In genomic region chr2:39851691-39852110, GRCh38 we compare ENCODE assay signal across 9 cellular contexts.
DNase-seq lines count a peak whose midpoint lies in the region; ATAC-seq and TF ChIP-seq lines count a peak whose summit lies in the region.
"Had no signal": no experiment of that assay in that cellular context is flagged by ENCODE, and none has a peak within 500 bp of the region (broad histone marks: within the 10 kb centered on the region; RNA-seq: fewer than 3 reads in every experiment).

No MANE protein-coding gene starts in this region.

- peaks cover 10% of the 10 kb centered on the region; the same call in 1 of the 2 replicates for H3F3A ChIP-seq in GM23248 (ENCODE audit: insufficient read depth)

- TF ChIP-seq POLR2A in lower leg skin (IDR thresholded peaks at IDR 0.05), result no peak

- POLR2A ChIA-PET in CD4-positive, alpha-beta memory T cell (lab: Charles Lee; ENCODE audit: partially characterized antibody), result no interaction called here

- intact Hi-C loops in lower leg skin (cut with DNase I; ENCODE audit: low total_unique reads), result no loop called here
- intact Hi-C loops in CD4-positive, alpha-beta memory T cell (cut with micrococcal nuclease), result no loop called here

- H3K27me3 ChIP-seq in GM23248 (replicated peaks; ENCODE audit: insufficient read depth), result 0 out of 2 replicates have a peak, but pooled peaks cover 6% of the 10 kb centered on the region
- no peaks in the 10 kb centered on the region for H3K27me3 ChIP-seq in CD4-positive, alpha-beta memory T cell (ENCODE audit: insufficient read depth, low read length)
- H3K27me3 ChIP-seq: heart left ventricle had no signal

- H3K27ac Mint-ChIP-seq in natural killer cell treated with Interleukin-12 subunit alpha and Interleukin-12 subunit beta and Interleukin-15 and Interleukin-18, amount 100 ng/mL, for 72 hours, result no peak overlapping the region
- no peak overlapping the region for H3K27ac Mint-ChIP-seq in CD4-positive, alpha-beta memory T cell

- peak overlapping the region; percentile 71 for H3K4me2 ChIP-seq in GM23248 (ENCODE audit: unreplicated experiment)

- CTCF ChIA-PET in CD4-positive, alpha-beta memory T cell (lab: Charles Lee; ENCODE audit: partially characterized antibody), result no interaction called here

- ATAC-seq in GM18499 (IDR thresholded peaks at IDR 0.05; ENCODE audit: insufficient read depth, unreplicated experiment), result peak; percentile 86
- ATAC-seq in natural killer cell treated with Interleukin-12 subunit alpha and Interleukin-12 subunit beta and Interleukin-15 and Interleukin-18, amount 100 ng/mL, for 72 hours, result no peak

- H3K36me3 Mint-ChIP-seq in natural killer cell treated with Interleukin-12 subunit alpha and Interleukin-12 subunit beta and Interleukin-15 and Interleukin-18, amount 100 ng/mL, for 72 hours, result no peaks in the 10 kb centered on the region
- H3K36me3 Mint-ChIP-seq in CD4-positive, alpha-beta memory T cell, result no peaks in the 10 kb centered on the region

- 2 to 9% methylated on average over 2 of the region's 2 CpGs for WGBS in GM23248 (ENCODE audit: low coverage in 1 of 2, low lambda C conversion rate in 2 of 2, missing lambda C conversion rate in 2 of 2), 2 experiments
- 10 to 16% methylated on average over 2 of the region's 2 CpGs for WGBS in lower leg skin, 2 donors

- H2AFZ ChIP-seq in GM23248, result peak overlapping the region; percentile 41

- DNase-seq in GM23248 (peak; percentile 42), NAMALWA (ENCODE audit: low spot score) (peak; percentile 75), iPS-NIHi11 (ENCODE audit: low spot score) (peak; percentile 37), lower leg skin (ENCODE audit: low spot score in 2 of 2) (no peak), NCI-H774 (lab: John Stamatoyannopoulos, UW) (no peak)
- DNase-seq in natural killer cell treated with Interleukin-12 subunit alpha and Interleukin-12 subunit beta and Interleukin-15 and Interleukin-18, amount 100 ng/mL, for 72 hours (ENCODE audit: low spot score), result no peak
- no peak for DNase-seq in CD4-positive, alpha-beta memory T cell

- H3K4me1 ChIP-seq in GM23248 (ENCODE audit: insufficient read depth), result peaks cover 15% of the 10 kb centered on the region
- H3K4me1 ChIP-seq in CD4-positive, alpha-beta memory T cell (ENCODE audit: insufficient read depth, low read length), result no peaks in the 10 kb centered on the region

- H3K36me3 ChIP-seq in GM23248 (ENCODE audit: low read depth), result no peaks in the 10 kb centered on the region
- no peaks in the 10 kb centered on the region for H3K36me3 ChIP-seq in CD4-positive, alpha-beta memory T cell (ENCODE audit: insufficient read depth, low read length)
- H3K36me3 ChIP-seq: heart left ventricle had no signal

- H3K4me1 Mint-ChIP-seq in natural killer cell treated with Interleukin-12 subunit alpha and Interleukin-12 subunit beta and Interleukin-15 and Interleukin-18, amount 100 ng/mL, for 72 hours (ENCODE audit: low read depth in 2 of 2), result peaks cover 6 to 9% of the 10 kb centered on the region in 2 donors
- H3K4me1 Mint-ChIP-seq in CD4-positive, alpha-beta memory T cell, result no peaks in the 10 kb centered on the region

- H3K79me2 ChIP-seq in GM23248 (ENCODE audit: insufficient read depth), result no peaks in the 10 kb centered on the region

- in situ Hi-C loops in GM23248 (cut with MboI), result no loop called here

- H3K9ac ChIP-seq in GM23248, result no peak overlapping the region

- TF ChIP-seq CTCF in lower leg skin (IDR thresholded peaks at IDR 0.05), result no peak

- H3K9me2 ChIP-seq in GM23248 (ENCODE audit: insufficient read depth), result no peaks in the 10 kb centered on the region

- H3K27ac ChIP-seq in GM23248, result no peak overlapping the region
- H3K27ac ChIP-seq in CD4-positive, alpha-beta memory T cell (ENCODE audit: low read depth, low read length), result no peak overlapping the region
- H3K27ac ChIP-seq: heart left ventricle had no signal

- H3K9me3 Mint-ChIP-seq in natural killer cell treated with Interleukin-12 subunit alpha and Interleukin-12 subunit beta and Interleukin-15 and Interleukin-18, amount 100 ng/mL, for 72 hours, result no peaks in the 10 kb centered on the region
- no peaks in the 10 kb centered on the region for H3K9me3 Mint-ChIP-seq in CD4-positive, alpha-beta memory T cell

- no peaks in the 10 kb centered on the region for H4K20me1 ChIP-seq in GM23248 (ENCODE audit: insufficient read depth)

- peaks cover 5 to 15% of the 10 kb centered on the region in 2 donors for H3K27me3 Mint-ChIP-seq in natural killer cell treated with Interleukin-12 subunit alpha and Interleukin-12 subunit beta and Interleukin-15 and Interleukin-18, amount 100 ng/mL, for 72 hours
- H3K27me3 Mint-ChIP-seq in CD4-positive, alpha-beta memory T cell, result peaks cover 5 to 11% of the 10 kb centered on the region in 2 donors

- peak overlapping the region; percentile 57 for H3K4me3 ChIP-seq in GM23248
- H3K4me3 ChIP-seq in lower leg skin (ENCODE audit: low read depth, poor library complexity, severe bottlenecking), result no peak overlapping the region
- no peak overlapping the region for H3K4me3 ChIP-seq in CD4-positive, alpha-beta memory T cell (ENCODE audit: low read length in 2 of 2)
- H3K4me3 ChIP-seq: heart left ventricle had no signal

- no peaks in the 10 kb centered on the region for H3K9me3 ChIP-seq in GM23248 (ENCODE audit: low read depth)
- H3K9me3 ChIP-seq in CD4-positive, alpha-beta memory T cell (ENCODE audit: control insufficient read depth in 1 of 2, low read length in 2 of 2), result no peaks in the 10 kb centered on the region
- H3K9me3 ChIP-seq: heart left ventricle had no signal

- H3K4me3 Mint-ChIP-seq in natural killer cell treated with Interleukin-12 subunit alpha and Interleukin-12 subunit beta and Interleukin-15 and Interleukin-18, amount 100 ng/mL, for 72 hours, result no peak overlapping the region
- no peak overlapping the region for H3K4me3 Mint-ChIP-seq in CD4-positive, alpha-beta memory T cell

Comparison
In these comparisons a context has a peak if more than half of its experiments do, and no peak if none do; other contexts are left out.
1. DNase-seq: peak in GM23248 (single experiment), NAMALWA (single experiment) and iPS-NIHi11 (single experiment); none in lower leg skin (0 of 2), NCI-H774 (single experiment), natural killer cell treated with Interleukin-12 subunit alpha and Interleukin-12 subunit beta and Interleukin-15 and Interleukin-18, amount 100 ng/mL, for 72 hours (single experiment) and CD4-positive, alpha-beta memory T cell (0 of 5).